ENCODE assay signal across 17 cellular contexts in genomic region chr15:26115229-26115943, GRCh38.
DNase-seq lines count a peak whose midpoint lies in the region; ATAC-seq, FAIRE-seq and TF ChIP-seq lines count a peak whose summit lies in the region.
"Had no signal": no experiment of that assay in that cellular context is flagged by ENCODE, and none has a peak within 500 bp of the region (broad histone marks: within the 10 kb centered on the region; RNA-seq: fewer than 3 reads in every experiment).

No MANE protein-coding gene starts in this region.

- H3K27ac ChIP-seq in HepG2 (ENCODE audit: extremely low read length, insufficient read depth, low read length) (no peak overlapping the region), right lobe of liver (no peak overlapping the region), astrocyte (ENCODE audit: low read depth, low read length) (no peak overlapping the region), transverse colon (no peak overlapping the region)
- H3K27ac ChIP-seq: SK-N-MC had no signal

- intact Hi-C loops in HepG2 (cut with micrococcal nuclease; ENCODE audit: unreplicated experiment) (no loop called here), right lobe of liver (cut with DNase I) (no loop called here), transverse colon (cut with DNase I; ENCODE audit: low total_unique reads) (no loop called here)

- H3K79me2 ChIP-seq in HepG2 (ENCODE audit: insufficient read depth, low read length), result no peaks in the 10 kb centered on the region
- no peaks in the 10 kb centered on the region for H3K79me2 ChIP-seq in astrocyte (ENCODE audit: insufficient read depth, low read length)

- H4K20me1 ChIP-seq in HepG2 (ENCODE audit: insufficient read depth, low read length), result no peaks in the 10 kb centered on the region
- no peaks in the 10 kb centered on the region for H4K20me1 ChIP-seq in astrocyte (ENCODE audit: insufficient read depth, low read length)

- TF ChIP-seq EP300 in HepG2 (IDR thresholded peaks at IDR 0.05; ENCODE audit: low read depth in 2 of 2, low read length in 2 of 2) (no peak), HepG2 (CRISPR knock-in tag; IDR thresholded peaks at IDR 0.05; ENCODE audit: borderline replicate concordance) (no peak), transverse colon (IDR thresholded peaks at IDR 0.05; ENCODE audit: low read depth) (no peak)

- H3K27me3 Mint-ChIP-seq in astrocyte (ENCODE audit: low read depth, unreplicated experiment), result no peaks in the 10 kb centered on the region

- TF ChIP-seq RAD21 in HepG2 (CRISPR knock-in tag; IDR thresholded peaks at IDR 0.05), result no peak

- ATAC-seq in HepG2 (peak; percentile 90), right lobe of liver (no peak), GM18517 (IDR thresholded peaks at IDR 0.05; ENCODE audit: unreplicated experiment) (no peak)

- H3K27me3 ChIP-seq in HepG2 (ENCODE audit: control insufficient read depth in 1 of 2, insufficient read depth in 2 of 2, low read length in 2 of 2) (no peaks in the 10 kb centered on the region), right lobe of liver (no peaks in the 10 kb centered on the region), astrocyte (ENCODE audit: insufficient read depth, low read length) (no peaks in the 10 kb centered on the region), transverse colon (no peaks in the 10 kb centered on the region)

- TF ChIP-seq POLR2A in HepG2 (IDR thresholded peaks at IDR 0.05; ENCODE audit: insufficient read depth in 1 of 2, low read depth in 2 of 2, low read length in 2 of 2), result no peak
- TF ChIP-seq POLR2A in right lobe of liver (IDR thresholded peaks at IDR 0.05), result no peak
- TF ChIP-seq POLR2A in transverse colon (IDR thresholded peaks at IDR 0.05), result no peak

- BruUV-seq in HepG2 (replicated peaks; lab: Mats Ljungman, UMichigan), result no TSS peak

- no peak overlapping the region for H3K9ac ChIP-seq in HepG2 (ENCODE audit: insufficient read depth, low read depth, low read length)
- no peak overlapping the region for H3K9ac ChIP-seq in astrocyte (ENCODE audit: low read length)

- TF ChIP-seq CTCF in HepG2 (CRISPR knock-in tag; IDR thresholded peaks at IDR 0.05) (no peak), right lobe of liver (IDR thresholded peaks at IDR 0.05) (no peak), astrocyte (IDR thresholded peaks at IDR 0.05; ENCODE audit: insufficient read depth, low read depth, low read length) (no peak), transverse colon (IDR thresholded peaks at IDR 0.05) (no peak)

- H3K4me3 ChIP-seq in HepG2 (replicated peaks in 1 of 3; ENCODE audit: insufficient read depth in 1 of 3, low read depth in 2 of 3, low read length in 3 of 3) (no peak overlapping the region), right lobe of liver (no peak overlapping the region), astrocyte (ENCODE audit: insufficient read depth, low read depth, low read length) (no peak overlapping the region), transverse colon (no peak overlapping the region)
- H3K4me3 ChIP-seq: SK-N-MC had no signal

- H3K9me3 ChIP-seq in HepG2 (ENCODE audit: low read length) (peaks cover 12% of the 10 kb centered on the region; the same call in 1 of the 2 replicates), right lobe of liver (no peaks in the 10 kb centered on the region), astrocyte (ENCODE audit: insufficient read depth, low read depth, low read length) (no peaks in the 10 kb centered on the region), transverse colon (peaks cover 0 to 5% of the 10 kb centered on the region in 2 donors)

- POLR2A ChIA-PET in HepG2 (lab: Yijun Ruan, JAX), result no interaction called here

- H3K4me1 ChIP-seq in HepG2 (ENCODE audit: insufficient read depth, low read length), result no peaks in the 10 kb centered on the region; the same call in 1 of the 2 replicates
- no peaks in the 10 kb centered on the region for H3K4me1 ChIP-seq in right lobe of liver
- no peaks in the 10 kb centered on the region for H3K4me1 ChIP-seq in astrocyte (ENCODE audit: insufficient read depth, low read length)
- no peaks in the 10 kb centered on the region for H3K4me1 ChIP-seq in transverse colon

- peak; percentile 33 for DNase-seq in HepG2 (ENCODE audit: low spot score)
- DNase-seq in right lobe of liver, result no peak
- no peak for DNase-seq in astrocyte (ENCODE audit: low read depth)
- DNase-seq in medulla oblongata (ENCODE audit: extremely low spot score), result peak; percentile 5
- peak; percentile 13 for DNase-seq in urothelium cell line (ENCODE audit: low spot score)
- no peak for DNase-seq in NCI-H1048 (lab: John Stamatoyannopoulos, UW)
- DNase-seq in transverse colon, result no peak
- DNase-seq: 8988T, KBM-7, NCI-H1436, NCI-H2081 treated with DMSO at 0.1 percent for 48 hours, NCI-H226, NCI-H526, Right ventricle myocardium superior had no signal

- H2AFZ ChIP-seq in HepG2 (ENCODE audit: low read length), result no peak overlapping the region
- H2AFZ ChIP-seq in astrocyte (ENCODE audit: low read depth, low read length), result no peak overlapping the region

- in situ Hi-C loops in HepG2 (cut with HindIII; ENCODE audit: extremely low pct_ligation_motif_present, low pct_unique_long_range_greater_than_20kb) (no loop called here), transverse colon (cut with MboI; ENCODE audit: low pct_ligation_motif_present in 1 of 4, low pct_unique_long_range_greater_than_20kb in 1 of 4, low sequenced_read_pairs in 3 of 4) (no loop called here)

- WGBS in HepG2 (ENCODE audit: low lambda C conversion rate), result under 1% methylated on average over 9 of the region's 9 CpGs
- WGBS in right lobe of liver (ENCODE audit: insufficient coverage, low coverage, low lambda C conversion rate, missing lambda C conversion rate), result 45% methylated on average over 8 of the region's 9 CpGs
- WGBS in transverse colon (ENCODE audit: low coverage in 1 of 2), 2 donors, result 67 to 80% methylated on average over 1 to 9 of the region's 9 CpGs

- H3K4me2 ChIP-seq in HepG2 (ENCODE audit: low read depth, low read length) (0 out of 2 replicates have a peak overlapping the region, but pooled peaks have one; percentile 4), astrocyte (ENCODE audit: low read length) (no peak overlapping the region)

- H3K4me3 Mint-ChIP-seq in astrocyte (ENCODE audit: unreplicated experiment), result no peak overlapping the region

- H3K36me3 ChIP-seq in HepG2 (replicated peaks in 1 of 2; ENCODE audit: control insufficient read depth in 1 of 2, insufficient read depth in 2 of 2, low read length in 2 of 2) (no peaks in the 10 kb centered on the region), right lobe of liver (no peaks in the 10 kb centered on the region), astrocyte (ENCODE audit: insufficient read depth, low read length) (no peaks in the 10 kb centered on the region), transverse colon (no peaks in the 10 kb centered on the region)

- peaks cover 3% of the 10 kb centered on the region for H3K9me3 Mint-ChIP-seq in astrocyte (ENCODE audit: unreplicated experiment)

- CTCF ChIA-PET in HepG2 (lab: Yijun Ruan, JAX; ENCODE audit: low intra/inter-chr PET ratio, low total read pairs), result no interaction called here

- H3K36me3 Mint-ChIP-seq in astrocyte (ENCODE audit: low read depth, unreplicated experiment), result peaks cover 1% of the 10 kb centered on the region

- peak overlapping the region; percentile 8 for H3K27ac Mint-ChIP-seq in astrocyte (ENCODE audit: unreplicated experiment)

- FAIRE-seq in HepG2 (lab: Jason Lieb, UNC), result no peak
- no peak for FAIRE-seq in astrocyte (lab: Jason Lieb, UNC)
- no peak for FAIRE-seq in urothelium cell line (lab: Jason Lieb, UNC)
- FAIRE-seq: RCC 7860 had no signal

- H3K4me1 Mint-ChIP-seq in astrocyte (ENCODE audit: low read depth, unreplicated experiment), result peaks cover 6% of the 10 kb centered on the region

TF ChIP-seq in HepG2, 621 proteins besides CTCF, POLR2A, EP300 and RAD21 (continues in another document):
- peak; percentile 30 for TF ChIP-seq TEAD3 (CRISPR knock-in tag; optimal IDR thresholded peaks at IDR 0.05; ENCODE audit: borderline replicate concordance)
- no peak for TF ChIP-seq SOX13 (IDR thresholded peaks at IDR 0.05)
- TF ChIP-seq SOX13 (CRISPR knock-in tag; conservative IDR thresholded peaks at IDR 0.05 in 1 of 2, IDR thresholded peaks at IDR 0.05 in 1 of 2), result peak in 1 of 2 experiments; percentile 28; a peak in 1 of 4 replicates
- no peak for TF ChIP-seq MTF2 (CRISPR knock-in tag; IDR thresholded peaks at IDR 0.05; ENCODE audit: borderline replicate concordance)
- no peak for TF ChIP-seq ZNF276 (CRISPR knock-in tag; IDR thresholded peaks at IDR 0.05; ENCODE audit: low read depth)
- TF ChIP-seq SOX5 (CRISPR knock-in tag; IDR thresholded peaks at IDR 0.05; ENCODE audit: borderline replicate concordance), result peak; percentile 79
- TF ChIP-seq PREB (CRISPR knock-in tag; IDR thresholded peaks at IDR 0.05), result no peak
- no peak for TF ChIP-seq SOX6 (IDR thresholded peaks at IDR 0.05)
- TF ChIP-seq SOX6 (CRISPR knock-in tag; IDR thresholded peaks at IDR 0.05), result peak; percentile 29; the same call in 1 of the 2 replicates
- TF ChIP-seq RARA (CRISPR knock-in tag; IDR thresholded peaks at IDR 0.05), result 0 out of 2 replicates have a peak, but pooled peaks have one; percentile 30
- TF ChIP-seq ZNF644 (CRISPR knock-in tag; IDR thresholded peaks at IDR 0.05; ENCODE audit: low read depth), result peak; percentile 63
- TF ChIP-seq MXI1 (IDR thresholded peaks at IDR 0.05; ENCODE audit: borderline replicate concordance, low read depth, low read length), result 0 out of 3 replicates have a peak, but pooled peaks have one; percentile 13

Comparison
In these comparisons a context has a peak if more than half of its experiments do, and no peak if none do; other contexts are left out.
1. DNase-seq: peak in HepG2 (single experiment), medulla oblongata (single experiment) and urothelium cell line (single experiment); none in right lobe of liver (0 of 3), astrocyte (single experiment), NCI-H1048 (single experiment) and transverse colon (single experiment).